8 cellular contexts compared by ENCODE assay signal in genomic region chr3:73502609-73503560, GRCh38.
DNase-seq lines count a peak whose midpoint lies in the region; ATAC-seq and TF ChIP-seq lines count a peak whose summit lies in the region.

No MANE protein-coding gene starts in this region.

- no peaks in the 10 kb centered on the region for H3K27me3 ChIP-seq in breast epithelium

- H3K36me3 ChIP-seq in breast epithelium, result no peaks in the 10 kb centered on the region

- H3K4me3 ChIP-seq in breast epithelium, result no peak overlapping the region

- peak; percentile 88 for TF ChIP-seq CTCF in 22Rv1 (IDR thresholded peaks at IDR 0.05)
- peak; percentile 84 for TF ChIP-seq CTCF in GM12873 (IDR thresholded peaks at IDR 0.05; ENCODE audit: insufficient read depth, low read depth, low read length, missing control alignments)
- TF ChIP-seq CTCF in breast epithelium (IDR thresholded peaks at IDR 0.05), result peak; percentile 57 to 91 (median 79)

- H3K4me1 ChIP-seq in breast epithelium, result no peaks in the 10 kb centered on the region

- peak; percentile 67 for ATAC-seq in HG02623 (IDR thresholded peaks at IDR 0.05; ENCODE audit: unreplicated experiment)

- H3K9me3 ChIP-seq in breast epithelium, result no peaks in the 10 kb centered on the region

- DNase-seq in NCI-H1105 (lab: John Stamatoyannopoulos, UW) (peak; percentile 52), T-helper 9 cell (peak; percentile 31), breast epithelium (ENCODE audit: low spot score in 2 of 2) (peak in 1 of 2 donors; percentile 45), islet precursor cell (peak; percentile 79)
- DNase-seq in stimulated activated CD4-positive, alpha-beta T cell treated with anti-CD3 and anti-CD28 coated beads, Interleukin-15, amount 100 ng/mL, for 24 hours, result peak; percentile 60

- no peak overlapping the region for H3K27ac ChIP-seq in 22Rv1
- no peak overlapping the region for H3K27ac ChIP-seq in breast epithelium

- TF ChIP-seq POLR2A in breast epithelium (IDR thresholded peaks at IDR 0.05), result no peak

- intact Hi-C loops in breast epithelium (cut with DNase I; ENCODE audit: low total_unique reads), result no loop called here
